Comparison of ENCODE assay signal across 20 cellular contexts in the genomic region with DNA sequence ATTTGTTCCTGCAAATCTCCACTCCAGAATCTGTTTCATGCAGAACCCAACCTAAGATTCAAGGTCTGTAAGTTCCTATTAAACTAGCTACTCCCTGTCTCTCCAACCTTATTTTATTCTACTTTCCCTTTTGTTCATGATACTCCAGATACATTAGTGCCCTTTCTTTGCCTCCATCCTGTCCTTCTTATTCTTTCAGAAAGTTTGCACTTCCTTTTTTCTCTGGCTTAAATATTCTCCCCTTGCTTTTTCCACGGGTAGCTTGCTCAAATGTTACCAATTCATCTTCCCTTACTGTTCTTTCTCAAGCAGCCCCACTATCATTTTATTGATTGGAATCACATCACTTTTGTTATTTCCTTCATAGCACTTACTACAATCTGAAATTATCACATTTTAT.
"Had no signal": no experiment of that assay in that cellular context is flagged by ENCODE, and none has a peak within 500 bp of the region (broad histone marks: within the 10 kb centered on the region; RNA-seq: fewer than 3 reads in every experiment).

No MANE protein-coding gene starts in this region.

- H3K4me3 ChIP-seq: gastrocnemius medialis, heart right ventricle, psoas muscle, right lobe of liver, spleen, upper lobe of left lung had no signal

- H3K4me3 Mint-ChIP-seq: dendritic cell treated with granulocyte-macrophage colony-stimulating factor and Interleukin-4, amounts not matched to agents 40 ng/mL and 50 ng/mL, for 4 days; effector memory CD8-positive, alpha-beta T cell; natural killer cell treated with Interleukin-12 subunit alpha and Interleukin-12 subunit beta and Interleukin-15 and Interleukin-18, amount 100 ng/mL, for 72 hours had no signal

- H3K9me3 ChIP-seq: gastrocnemius medialis, heart right ventricle, psoas muscle, right lobe of liver, spleen, upper lobe of left lung had no signal

- DNase-seq: activated CD4-positive, alpha-beta T cell treated with anti-CD3 and anti-CD28 coated beads for 1 hour; activated CD8-positive, alpha-beta memory T cell treated with anti-CD3 and anti-CD28 coated beads for 24 hours; activated gamma-delta T cell treated with Interleukin-2 at 50 U/mL for 16 hours; activated T-cell treated with anti-CD3 and anti-CD28 coated beads for 4 hours; effector memory CD8-positive, alpha-beta T cell; gastrocnemius medialis; heart right ventricle; islet precursor cell; mammary epithelial cell; psoas muscle; right lobe of liver; spleen; stimulated activated CD4-positive, alpha-beta T cell treated with anti-CD3 and anti-CD28 coated beads, Interleukin-2, amount 100 ng/mL, for 24 hours; stimulated activated naive CD4-positive, alpha-beta T cell treated with Interleukin-2 at 50 U/mL for 16 hours; T-helper 9 cell; upper lobe of left lung had no signal

- H3K27me3 ChIP-seq: gastrocnemius medialis, heart right ventricle, right lobe of liver, spleen, upper lobe of left lung had no signal

- H3K36me3 ChIP-seq: gastrocnemius medialis, heart right ventricle, right lobe of liver, spleen, upper lobe of left lung had no signal

- ATAC-seq: effector memory CD8-positive, alpha-beta T cell; gastrocnemius medialis; heart right ventricle; left lobe of liver; natural killer cell treated with Interleukin-12 subunit alpha and Interleukin-12 subunit beta and Interleukin-15 and Interleukin-18, amount 100 ng/mL, for 72 hours; psoas muscle; right lobe of liver had no signal

- H3K27me3 Mint-ChIP-seq: dendritic cell treated with granulocyte-macrophage colony-stimulating factor and Interleukin-4, amounts not matched to agents 40 ng/mL and 50 ng/mL, for 4 days; effector memory CD8-positive, alpha-beta T cell; natural killer cell treated with Interleukin-12 subunit alpha and Interleukin-12 subunit beta and Interleukin-15 and Interleukin-18, amount 100 ng/mL, for 72 hours had no signal

- H3K27ac ChIP-seq: epithelial cell of prostate, heart right ventricle, psoas muscle, right lobe of liver, spleen, upper lobe of left lung had no signal

- H3K9me3 Mint-ChIP-seq: dendritic cell treated with granulocyte-macrophage colony-stimulating factor and Interleukin-4, amounts not matched to agents 40 ng/mL and 50 ng/mL, for 4 days; effector memory CD8-positive, alpha-beta T cell; natural killer cell treated with Interleukin-12 subunit alpha and Interleukin-12 subunit beta and Interleukin-15 and Interleukin-18, amount 100 ng/mL, for 72 hours had no signal

- H3K27ac Mint-ChIP-seq: dendritic cell treated with granulocyte-macrophage colony-stimulating factor and Interleukin-4, amounts not matched to agents 40 ng/mL and 50 ng/mL, for 4 days; natural killer cell treated with Interleukin-12 subunit alpha and Interleukin-12 subunit beta and Interleukin-15 and Interleukin-18, amount 100 ng/mL, for 72 hours had no signal
